10 cellular contexts compared by ENCODE assay signal in the genomic region with DNA sequence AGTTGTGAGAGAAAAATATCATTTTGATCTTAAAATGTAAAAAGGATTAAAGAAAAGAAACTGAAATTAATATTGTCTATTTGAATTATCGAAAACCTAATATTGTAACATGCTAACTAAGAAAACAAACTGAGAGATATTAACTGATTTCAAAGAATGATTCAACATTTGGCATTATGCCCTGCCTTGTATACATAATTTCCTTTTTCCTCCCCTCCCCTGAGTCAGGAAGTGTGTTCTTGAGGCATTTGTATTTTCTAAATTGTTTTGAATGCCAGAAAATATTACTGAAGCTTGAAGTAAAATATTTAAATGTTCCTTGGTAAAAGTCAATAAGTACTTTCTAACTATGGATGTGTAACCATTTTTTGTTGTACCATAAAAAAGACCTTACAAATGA. TPM values are rescaled to one million over a fixed set of nuclear protein-coding genes. Genes with fewer than 3 reads are reported as not detected.
DNase-seq lines count a peak whose midpoint lies in the region; ATAC-seq and TF ChIP-seq lines count a peak whose summit lies in the region.
"Had no signal": no experiment of that assay in that cellular context is flagged by ENCODE, and none has a peak within 500 bp of the region (broad histone marks: within the 10 kb centered on the region; RNA-seq: fewer than 3 reads in every experiment).

No MANE protein-coding gene starts in this region.

- H3K9me3 ChIP-seq in mucosa of descending colon: no peaks in the 10 kb centered on the region
- H3K9me3 ChIP-seq: uterus had no signal

- no peak overlapping the region for H3K27ac ChIP-seq in brain microvascular endothelial cell

- peak overlapping the region; percentile 1 for H3K27ac Mint-ChIP-seq in mesothelial cell of epicardium
- H3K27ac Mint-ChIP-seq: activated naive CD8-positive, alpha-beta T cell treated with anti-CD3 and anti-CD28 coated beads, Interleukin-2, amount 10 ng/mL, durations not matched to agents 7 days and 5 days had no signal

- peaks cover 7% of the 10 kb centered on the region for H3K4me1 ChIP-seq in mucosa of descending colon (ENCODE audit: low read depth)
- H3K4me1 ChIP-seq: uterus had no signal

- peak; percentile 17 for DNase-seq in DMS53 treated with DMSO at 0.1 percent for 48 hours (lab: John Stamatoyannopoulos, UW; ENCODE audit: unreplicated experiment)
- peak; percentile 63 for DNase-seq in M059J (ENCODE audit: low read depth)
- peak; percentile 21 for DNase-seq in brain microvascular endothelial cell
- DNase-seq in mesothelial cell of epicardium (ENCODE audit: low spot score in 2 of 2, unreplicated experiment in 2 of 2): no peak
- DNase-seq in mucosa of descending colon: no peak
- DNase-seq: activated naive CD8-positive, alpha-beta T cell treated with anti-CD3 and anti-CD28 coated beads, Interleukin-2, amount 10 ng/mL, durations not matched to agents 7 days and 5 days; uterus had no signal

- no peak overlapping the region for H3K4me3 ChIP-seq in brain microvascular endothelial cell (ENCODE audit: low read depth, low read length)
- no peak overlapping the region for H3K4me3 ChIP-seq in mucosa of descending colon
- H3K4me3 ChIP-seq: uterus had no signal

- H3K9me3 Mint-ChIP-seq in mesothelial cell of epicardium: peaks cover 24% of the 10 kb centered on the region
- H3K9me3 Mint-ChIP-seq: activated naive CD8-positive, alpha-beta T cell treated with anti-CD3 and anti-CD28 coated beads, Interleukin-2, amount 10 ng/mL, durations not matched to agents 7 days and 5 days had no signal

- H3K36me3 ChIP-seq in brain microvascular endothelial cell (replicated peaks) (no peaks in the 10 kb centered on the region), mucosa of descending colon (ENCODE audit: low read depth) (no peaks in the 10 kb centered on the region)
- H3K36me3 ChIP-seq: uterus had no signal

- ATAC-seq in HG02588 (IDR thresholded peaks at IDR 0.05; ENCODE audit: unreplicated experiment) (no peak), mucosa of descending colon (no peak), GM19324 (IDR thresholded peaks at IDR 0.05; ENCODE audit: low FRiP score, unreplicated experiment) (no peak), GM21381 (IDR thresholded peaks at IDR 0.05; ENCODE audit: unreplicated experiment) (no peak)

- H3K4me3 Mint-ChIP-seq in mesothelial cell of epicardium: no peak overlapping the region
- H3K4me3 Mint-ChIP-seq: activated naive CD8-positive, alpha-beta T cell treated with anti-CD3 and anti-CD28 coated beads, Interleukin-2, amount 10 ng/mL, durations not matched to agents 7 days and 5 days had no signal

- H3K4me1 Mint-ChIP-seq in mesothelial cell of epicardium: peaks cover 4% of the 10 kb centered on the region

- H3K27me3 ChIP-seq in brain microvascular endothelial cell (replicated peaks): no peaks in the 10 kb centered on the region
- H3K27me3 ChIP-seq: uterus had no signal

- intact Hi-C loops in mucosa of descending colon (cut with DNase I, micrococcal nuclease): no loop called here

- H3K36me3 Mint-ChIP-seq in mesothelial cell of epicardium: peaks cover 5% of the 10 kb centered on the region

- no peaks in the 10 kb centered on the region for H3K27me3 Mint-ChIP-seq in mesothelial cell of epicardium (ENCODE audit: low read depth)
- H3K27me3 Mint-ChIP-seq: activated naive CD8-positive, alpha-beta T cell treated with anti-CD3 and anti-CD28 coated beads, Interleukin-2, amount 10 ng/mL, durations not matched to agents 7 days and 5 days had no signal

- TF ChIP-seq CTCF in brain microvascular endothelial cell (IDR thresholded peaks at IDR 0.05; ENCODE audit: low read depth, low read length, missing control alignments): no peak
- TF ChIP-seq CTCF in mesothelial cell of epicardium (IDR thresholded peaks at IDR 0.05; ENCODE audit: unreplicated experiment): no peak
- no peak for TF ChIP-seq CTCF in mucosa of descending colon (IDR thresholded peaks at IDR 0.05)

- in situ Hi-C loops in brain microvascular endothelial cell (cut with HindIII; ENCODE audit: low pct_ligation_motif_present, low sequenced_read_pairs): no loop called here

RNA-seq across cellular contexts. Expression of a gene that starts 49.4 kb away (rescaled TPM):
- total RNA-seq in M059J (2014; rRNA removed; shearing (Covaris generic)): 36.1 and 47.9 TPM in 2 replicates
- total RNA-seq in mesothelial cell of epicardium: 41.6 to 42.6 TPM (median 42.3 TPM) in 3 replicates
- 10 to 100 TPM; 73.6 to 80.1 (median 73.9) TPM for total RNA-seq in mucosa of descending colon

Comparison
In these comparisons a context has a peak if more than half of its experiments do, and no peak if none do; other contexts are left out.
1. DNase-seq: peak in DMS53 treated with DMSO at 0.1 percent for 48 hours (single experiment), M059J (single experiment) and brain microvascular endothelial cell (single experiment); none in mesothelial cell of epicardium (0 of 2) and mucosa of descending colon (0 of 3).